Comparison of ENCODE assay signal across 28 cellular contexts in the genomic region with DNA sequence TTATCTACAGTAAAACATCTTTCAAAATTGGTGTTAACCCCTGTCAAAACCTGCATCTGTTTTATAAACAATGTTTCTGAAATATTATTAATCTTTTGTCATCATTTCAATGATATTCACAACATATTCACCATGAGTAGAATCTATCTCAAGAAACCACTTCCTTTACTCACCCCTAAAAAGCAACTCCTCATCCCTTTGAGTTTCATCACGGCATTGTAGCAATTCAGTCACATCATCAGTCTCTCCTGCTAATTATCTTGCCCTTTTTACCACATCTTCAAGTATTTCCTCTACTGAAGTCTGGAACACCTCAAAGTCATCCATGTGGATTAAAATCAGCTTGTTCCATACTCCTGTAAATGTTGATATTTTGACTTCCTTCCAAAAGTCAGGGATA.
"Had no signal": no experiment of that assay in that cellular context is flagged by ENCODE, and none has a peak within 500 bp of the region (broad histone marks: within the 10 kb centered on the region; RNA-seq: fewer than 3 reads in every experiment).

No MANE protein-coding gene starts in this region.

- ATAC-seq: SK-N-SH treated with all-trans-retinoic acid at 6 μM for 48 hours had no signal

- H3K36me3 ChIP-seq: Peyer's patch, SJSA1 had no signal

- DNase-seq: Kasumi-1, MM.1S, MV-4-11, NCI-H1092, NCI-H1105, NCI-H1417 treated with DMSO at 0.1 percent for 48 hours, NCI-H1436 treated with DMSO at 0.1 percent for 48 hours, NCI-H1694 treated with DMSO at 0.1 percent for 48 hours, NCI-H187 treated with DMSO at 0.1 percent for 48 hours, NCI-H2029, NCI-H2081, NCI-H2171 treated with DMSO at 0.1 percent for 48 hours, NCI-H2227 treated with DMSO at 0.1 percent for 48 hours, NCI-H345, NCI-H446, NCI-H510A treated with DMSO at 0.1 percent for 48 hours, NCI-H526, NCI-H69, NCI-H748 treated with DMSO at 0.1 percent for 48 hours, NCI-H82, Peyer's patch, Right ventricle myocardium superior, RPMI8226, SHP77 treated with DMSO at 0.1 percent for 48 hours, T-helper 1 cell had no signal

- H3K4me3 ChIP-seq: Peyer's patch, SJSA1, SK-N-MC had no signal

- H3K27me3 ChIP-seq: Peyer's patch, SJSA1 had no signal

- H3K4me1 ChIP-seq: Peyer's patch, SJSA1 had no signal

- H3K9me3 ChIP-seq: Peyer's patch, SJSA1 had no signal

- H3K27ac ChIP-seq: Peyer's patch, SJSA1, SK-N-MC had no signal
